27 cellular contexts compared by ENCODE assay signal in genomic region chr7:51234609-51235308, GRCh38.
"Had no signal": no experiment of that assay in that cellular context is flagged by ENCODE, and none has a peak within 500 bp of the region (broad histone marks: within the 10 kb centered on the region; RNA-seq: fewer than 3 reads in every experiment).

No MANE protein-coding gene starts in this region.

- H3K27ac ChIP-seq: cardiac muscle cell, esophagus muscularis mucosa, pancreas, SJCRH30, testis, upper lobe of right lung, WERI-Rb-1 had no signal

- H3K4me1 Mint-ChIP-seq: activated naive CD8-positive, alpha-beta T cell treated with anti-CD3 and anti-CD28 coated beads, Interleukin-2, amount 50 U/mL, for 24 hours; stimulated activated naive B cell treated with anti-CD40 and anti-IgM and Interleukin-4, amounts not matched to agents 10 μg/mL and 1 μg/mL and 100 μg/mL, for 72 hours had no signal

- DNase-seq: activated CD4-positive, alpha-beta T cell treated with anti-CD3 and anti-CD28 coated beads for 1 hour; activated CD4-positive, alpha-beta T cell treated with anti-CD3 and anti-CD28 coated beads, Interleukin-2, amount 50 U/mL, for 1 hour; activated CD8-positive, alpha-beta memory T cell treated with anti-CD3 and anti-CD28 coated beads, Interleukin-2, amount 50 U/mL, for 48 hours; activated effector memory CD4-positive, alpha-beta T cell treated with Interleukin-2 at 50 U/mL for 16 hours; activated naive CD4-positive, alpha-beta T cell treated with anti-CD3 and anti-CD28 coated beads, Interleukin-2, amount 50 U/mL, for 16 hours; activated naive CD8-positive, alpha-beta T cell treated with anti-CD3 and anti-CD28 coated beads, Interleukin-2, amount 50 U/mL, for 24 hours; activated T-cell treated with anti-CD3 and anti-CD28 coated beads, Interleukin-2, amount 50 U/mL, for 72 hours; dermis blood vessel endothelial cell; effector memory CD4-positive, alpha-beta T cell; hypothalamus; mammary epithelial cell; midbrain; natural killer cell; pancreas; SJCRH30; stimulated activated CD4-positive, alpha-beta T cell treated with anti-CD3 and anti-CD28 coated beads, Interleukin-15, amount 100 ng/mL, for 24 hours; stimulated activated CD4-positive, alpha-beta T cell treated with anti-CD3 and anti-CD28 coated beads, Interleukin-2, amount 100 ng/mL, for 48 hours; stimulated activated CD8-positive, alpha-beta memory T cell treated with anti-CD3 and anti-CD28 coated beads, Interleukin-4, amount 100 ng/mL, for 48 hours; stimulated activated naive B cell treated with anti-CD40 and anti-IgM and Interleukin-4, amounts not matched to agents 10 μg/mL and 1 μg/mL and 100 μg/mL, for 72 hours; T-helper 1 cell; testis; upper lobe of right lung; WERI-Rb-1 had no signal

- H3K4me3 ChIP-seq: cardiac muscle cell, esophagus muscularis mucosa, pancreas, SJCRH30, smooth muscle cell, testis, upper lobe of right lung had no signal

- H3K27me3 ChIP-seq: cardiac muscle cell, esophagus muscularis mucosa, pancreas, SJCRH30, testis, upper lobe of right lung had no signal

- ATAC-seq: activated naive CD8-positive, alpha-beta T cell treated with anti-CD3 and anti-CD28 coated beads, Interleukin-2, amount 50 U/mL, for 24 hours; activated T-cell treated with anti-CD3 and anti-CD28 coated beads, Interleukin-2, amount 50 U/mL, for 72 hours; natural killer cell; sciatic nerve; stimulated activated naive B cell treated with anti-CD40 and anti-IgM and Interleukin-4, amounts not matched to agents 10 μg/mL and 1 μg/mL and 100 μg/mL, for 72 hours; upper lobe of right lung had no signal

- H3K27ac Mint-ChIP-seq: activated naive CD8-positive, alpha-beta T cell treated with anti-CD3 and anti-CD28 coated beads, Interleukin-2, amount 50 U/mL, for 24 hours; activated T-cell treated with anti-CD3 and anti-CD28 coated beads, Interleukin-2, amount 50 U/mL, for 72 hours; natural killer cell; stimulated activated naive B cell treated with anti-CD40 and anti-IgM and Interleukin-4, amounts not matched to agents 10 μg/mL and 1 μg/mL and 100 μg/mL, for 72 hours had no signal

- H3K36me3 Mint-ChIP-seq: natural killer cell; stimulated activated naive B cell treated with anti-CD40 and anti-IgM and Interleukin-4, amounts not matched to agents 10 μg/mL and 1 μg/mL and 100 μg/mL, for 72 hours had no signal

- H3K4me1 ChIP-seq: SJCRH30, testis, upper lobe of right lung had no signal

- H3K9me3 Mint-ChIP-seq: activated naive CD8-positive, alpha-beta T cell treated with anti-CD3 and anti-CD28 coated beads, Interleukin-2, amount 50 U/mL, for 24 hours; activated T-cell treated with anti-CD3 and anti-CD28 coated beads, Interleukin-2, amount 50 U/mL, for 72 hours; natural killer cell had no signal

- H3K4me2 ChIP-seq: smooth muscle cell had no signal

- H3K4me3 Mint-ChIP-seq: activated naive CD8-positive, alpha-beta T cell treated with anti-CD3 and anti-CD28 coated beads, Interleukin-2, amount 50 U/mL, for 24 hours; activated T-cell treated with anti-CD3 and anti-CD28 coated beads, Interleukin-2, amount 50 U/mL, for 72 hours; natural killer cell; stimulated activated naive B cell treated with anti-CD40 and anti-IgM and Interleukin-4, amounts not matched to agents 10 μg/mL and 1 μg/mL and 100 μg/mL, for 72 hours had no signal

- H3K36me3 ChIP-seq: cardiac muscle cell, esophagus muscularis mucosa, pancreas, SJCRH30, upper lobe of right lung, WERI-Rb-1 had no signal

- H3K9me3 ChIP-seq: esophagus muscularis mucosa, pancreas, SJCRH30, testis, upper lobe of right lung had no signal
